16 cellular contexts compared by ENCODE assay signal in the genomic region with DNA sequence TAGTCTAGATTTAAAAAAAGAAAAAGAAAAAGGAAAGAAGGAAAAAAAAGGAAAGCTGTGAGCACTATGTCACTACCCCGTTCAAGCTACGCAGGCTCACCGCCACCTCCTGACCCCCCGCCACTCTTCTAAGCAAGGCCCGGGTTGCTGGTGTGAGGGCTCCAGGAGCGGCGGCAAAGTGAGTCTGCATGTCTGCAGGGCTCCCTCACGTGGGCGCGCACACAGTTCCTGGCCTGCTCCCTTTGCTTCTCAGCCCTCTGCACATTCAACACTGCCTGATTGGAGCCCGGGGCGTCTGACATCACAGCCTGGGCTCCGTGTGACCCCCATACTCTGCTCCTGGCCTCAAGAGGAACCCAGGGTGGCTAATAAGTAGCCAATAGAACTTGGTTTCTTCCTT.
"Had no signal": no experiment of that assay in that cellular context is flagged by ENCODE, and none has a peak within 500 bp of the region (broad histone marks: within the 10 kb centered on the region; RNA-seq: fewer than 3 reads in every experiment).

No MANE protein-coding gene starts in this region.

- H3K4me1 ChIP-seq: body of pancreas, psoas muscle, thyroid gland, uterus had no signal

- H3K36me3 ChIP-seq: thyroid gland, uterus had no signal

- H2AFZ ChIP-seq: hepatocyte had no signal

- H3K9me3 ChIP-seq: body of pancreas, psoas muscle, thyroid gland, uterus had no signal

- H3K9me3 Mint-ChIP-seq: activated CD4-positive, alpha-beta memory T cell treated with anti-CD3 and anti-CD28 coated beads, Interleukin-2, amount 10 ng/mL, durations not matched to agents 7 days and 5 days; activated naive CD4-positive, alpha-beta T cell treated with anti-CD3 and anti-CD28 coated beads, Interleukin-2, amount 50 U/mL, for 24 hours; activated T-helper 17 cell treated with anti-CD3 and anti-CD28 coated beads, Interleukin-2, amount 50 U/mL, for 72 hours; effector memory CD8-positive, alpha-beta T cell; natural killer cell had no signal

- H3K79me2 ChIP-seq: hepatocyte had no signal

- H3K27ac ChIP-seq: body of pancreas, hepatocyte, psoas muscle, thyroid gland, uterus had no signal

- H3K27me3 Mint-ChIP-seq: activated CD4-positive, alpha-beta memory T cell treated with anti-CD3 and anti-CD28 coated beads, Interleukin-2, amount 10 ng/mL, durations not matched to agents 7 days and 5 days; activated naive CD4-positive, alpha-beta T cell treated with anti-CD3 and anti-CD28 coated beads, Interleukin-2, amount 50 U/mL, for 24 hours; activated T-helper 17 cell treated with anti-CD3 and anti-CD28 coated beads, Interleukin-2, amount 50 U/mL, for 72 hours had no signal

- H3K4me3 Mint-ChIP-seq: activated CD4-positive, alpha-beta memory T cell treated with anti-CD3 and anti-CD28 coated beads, Interleukin-2, amount 10 ng/mL, durations not matched to agents 7 days and 5 days; activated naive CD4-positive, alpha-beta T cell treated with anti-CD3 and anti-CD28 coated beads, Interleukin-2, amount 50 U/mL, for 24 hours; activated T-helper 17 cell treated with anti-CD3 and anti-CD28 coated beads, Interleukin-2, amount 50 U/mL, for 72 hours; central memory CD8-positive, alpha-beta T cell; effector memory CD8-positive, alpha-beta T cell; natural killer cell had no signal

- H3K27me3 ChIP-seq: body of pancreas, hepatocyte, thyroid gland, uterus had no signal

- H3K4me2 ChIP-seq: hepatocyte had no signal

- H3K27ac Mint-ChIP-seq: activated CD4-positive, alpha-beta memory T cell treated with anti-CD3 and anti-CD28 coated beads, Interleukin-2, amount 10 ng/mL, durations not matched to agents 7 days and 5 days; activated naive CD4-positive, alpha-beta T cell treated with anti-CD3 and anti-CD28 coated beads, Interleukin-2, amount 50 U/mL, for 24 hours; activated T-helper 17 cell treated with anti-CD3 and anti-CD28 coated beads, Interleukin-2, amount 50 U/mL, for 72 hours; effector memory CD8-positive, alpha-beta T cell; natural killer cell had no signal

- H3K36me3 Mint-ChIP-seq: natural killer cell had no signal

- DNase-seq: activated CD4-positive, alpha-beta memory T cell treated with anti-CD3 and anti-CD28 coated beads, Interleukin-2, amount 10 ng/mL, durations not matched to agents 7 days and 5 days; body of pancreas; effector memory CD8-positive, alpha-beta T cell; mucosa of descending colon; natural killer cell; psoas muscle; stimulated activated CD4-positive, alpha-beta T cell treated with anti-CD3 and anti-CD28 coated beads, Interleukin-12 subunit alpha, Interleukin-12 subunit beta, amount 100 ng/mL, for 4 hours; stimulated activated CD4-positive, alpha-beta T cell treated with anti-CD3 and anti-CD28 coated beads, Interleukin-2, amount 100 ng/mL, for 48 hours; T-helper 2 cell; thyroid gland; uterus had no signal

- H3K4me3 ChIP-seq: body of pancreas, hepatocyte, mucosa of descending colon, psoas muscle, thyroid gland, uterus had no signal

- H3K4me1 Mint-ChIP-seq: activated T-helper 17 cell treated with anti-CD3 and anti-CD28 coated beads, Interleukin-2, amount 50 U/mL, for 72 hours; central memory CD8-positive, alpha-beta T cell had no signal

- ATAC-seq: activated CD4-positive, CD25-positive, alpha-beta regulatory T cell treated with anti-CD3 and anti-CD28 coated beads, Interleukin-2, amount 50 U/mL, for 24 hours; activated T-helper 17 cell treated with anti-CD3 and anti-CD28 coated beads, Interleukin-2, amount 50 U/mL, for 72 hours; body of pancreas; effector memory CD8-positive, alpha-beta T cell; mucosa of descending colon; natural killer cell; psoas muscle had no signal
